In the genomic region with DNA sequence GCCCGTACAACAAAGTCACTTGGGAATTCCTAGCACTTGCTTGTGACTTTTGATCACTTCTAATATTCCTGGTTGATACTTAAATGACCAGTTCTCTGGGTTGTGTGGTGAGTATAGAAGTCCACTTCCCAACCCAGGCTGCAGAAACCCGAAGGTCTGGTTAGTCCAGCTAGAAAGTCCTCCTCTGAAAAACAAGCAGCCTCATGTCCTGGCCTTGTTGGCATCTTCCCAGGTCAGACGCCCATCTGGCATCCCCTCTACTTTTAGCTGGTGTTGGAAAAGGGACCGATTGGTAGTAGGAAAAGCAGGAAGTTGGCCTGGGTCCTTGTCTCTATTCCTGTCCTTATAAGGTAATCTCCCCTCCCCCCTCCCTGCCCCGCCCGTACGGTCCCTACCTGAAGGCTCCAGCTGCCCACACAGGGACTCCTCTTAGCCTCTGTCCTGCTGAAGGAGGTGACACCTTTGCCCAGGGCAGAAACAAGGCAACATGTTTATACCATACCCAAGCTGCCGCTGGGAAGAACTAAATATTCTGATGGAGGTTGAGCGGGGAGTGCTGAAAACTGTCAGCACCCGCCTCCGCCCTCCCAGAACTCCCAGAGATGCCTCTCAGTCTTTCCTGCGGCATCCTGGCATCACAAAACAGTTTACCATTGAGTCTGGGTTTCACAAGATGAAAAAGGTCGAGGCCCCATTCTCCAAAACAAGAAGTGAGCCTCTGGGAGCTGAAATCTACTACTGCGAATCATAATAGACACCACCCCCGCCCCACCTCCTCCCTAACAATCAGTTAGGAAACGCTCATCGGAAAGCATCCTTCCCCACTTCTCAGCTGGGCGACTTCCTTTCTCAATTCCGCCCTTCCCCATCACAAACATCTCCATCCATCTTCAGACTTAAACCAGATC, we compare ENCODE assay signal across 8 cellular contexts. TPM values are rescaled to one million over a fixed set of nuclear protein-coding genes. Genes with fewer than 3 reads are reported as not detected.
DNase-seq lines count a peak whose midpoint lies in the region; ATAC-seq, FAIRE-seq and TF ChIP-seq lines count a peak whose summit lies in the region.

No MANE protein-coding gene starts in this region.

- H3K4me1 ChIP-seq in CD4-positive, CD25-positive, alpha-beta regulatory T cell (ENCODE audit: control insufficient read depth, insufficient read depth, low read length, poor library complexity, severe bottlenecking) = peaks cover 81% of the 10 kb centered on the region
- H3K4me1 ChIP-seq in keratinocyte (ENCODE audit: control insufficient read depth, extremely low read depth, insufficient read depth, low read length) (peaks cover 35% of the 10 kb centered on the region), small intestine (ENCODE audit: control insufficient read depth in 2 of 2, insufficient read depth in 1 of 2, low read depth in 1 of 2, low read length in 1 of 2) (peaks cover 2% of the 10 kb centered on the region in 2 donors)

- H3K27ac Mint-ChIP-seq in CD4-positive, CD25-positive, alpha-beta regulatory T cell = peak overlapping the region; percentile 94 to 100 (median 95)
- peak overlapping the region; percentile 97 for H3K27ac Mint-ChIP-seq in HFFc6

- peaks cover 32% of the 10 kb centered on the region for H3K36me3 ChIP-seq in CD4-positive, CD25-positive, alpha-beta regulatory T cell (ENCODE audit: control insufficient read depth, insufficient read depth, low read length)
- H3K36me3 ChIP-seq in keratinocyte (ENCODE audit: control insufficient read depth in 2 of 2, extremely low read depth in 1 of 2, insufficient read depth in 2 of 2, low read length in 2 of 2) (peaks cover 17 to 19% of the 10 kb centered on the region in 2 experiments), small intestine (ENCODE audit: control insufficient read depth in 2 of 2, insufficient read depth in 2 of 2, low read length in 2 of 2) (peaks cover 6 to 15% of the 10 kb centered on the region in 2 donors)

- ATAC-seq in CD4-positive, CD25-positive, alpha-beta regulatory T cell (ENCODE audit: low read depth in 2 of 2) = no peak
- no peak for ATAC-seq in GM21367 (IDR thresholded peaks at IDR 0.05; ENCODE audit: unreplicated experiment)

- no peaks in the 10 kb centered on the region for H4K20me1 ChIP-seq in keratinocyte (ENCODE audit: control insufficient read depth, extremely low read depth, insufficient read depth, low read length)

- H3K4me2 ChIP-seq in keratinocyte (ENCODE audit: control insufficient read depth, extremely low read depth, insufficient read depth, low read depth, low read length) = peak overlapping the region; percentile 92

- peak overlapping the region; percentile 35 for H3K9ac ChIP-seq in keratinocyte (ENCODE audit: control insufficient read depth, extremely low read depth, insufficient read depth, low read length)

- H3K27me3 Mint-ChIP-seq in CD4-positive, CD25-positive, alpha-beta regulatory T cell = no peaks in the 10 kb centered on the region
- no peaks in the 10 kb centered on the region; the same call in 1 of the 2 replicates for H3K27me3 Mint-ChIP-seq in HFFc6 (ENCODE audit: insufficient read depth)

- WGBS in small intestine, 3 donors = 2 to 5% (median 4%) methylated on average over 19 of the region's 19 CpGs

- no peaks in the 10 kb centered on the region for H3K9me1 ChIP-seq in keratinocyte (ENCODE audit: control insufficient read depth, extremely low read depth, insufficient read depth, low read length)

- peak overlapping the region; percentile 76 for H3K27ac ChIP-seq in CD4-positive, CD25-positive, alpha-beta regulatory T cell (ENCODE audit: insufficient read depth, low read length, poor library complexity, severe bottlenecking)
- H3K27ac ChIP-seq in keratinocyte (ENCODE audit: control insufficient read depth, insufficient read depth, low read length) (peak overlapping the region; percentile 27), small intestine (ENCODE audit: low read depth in 1 of 2, low read length in 1 of 2) (peak overlapping the region; percentile 94 to 98)

- DNase-seq in CD4-positive, CD25-positive, alpha-beta regulatory T cell = peak in 1 of 3 donors; percentile 71
- peak; percentile 18 for DNase-seq in HFFc6
- peak; percentile 64 for DNase-seq in SHP77 treated with DMSO at 0.1 percent for 48 hours (lab: John Stamatoyannopoulos, UW)
- peak; percentile 39 for DNase-seq in central memory CD4-positive, alpha-beta T cell
- no peak for DNase-seq in keratinocyte (ENCODE audit: low read depth, low spot score)
- DNase-seq in small intestine = peak; percentile 86
- DNase-seq in NCI-H1436 treated with DMSO at 0.1 percent for 48 hours (lab: John Stamatoyannopoulos, UW) = no peak

- FAIRE-seq in keratinocyte (lab: Jason Lieb, UNC) (peak; percentile 77), small intestine (lab: Jason Lieb, UNC) (no peak)

- H3K36me3 Mint-ChIP-seq in CD4-positive, CD25-positive, alpha-beta regulatory T cell = peaks cover 35% of the 10 kb centered on the region
- H3K36me3 Mint-ChIP-seq in HFFc6 (ENCODE audit: low read depth) = no peaks in the 10 kb centered on the region

- dilution Hi-C loops in keratinocyte (cut with MboI; ENCODE audit: extremely low pct_ligation_motif_present, low sequenced_read_pairs) = no loop called here

- H3K27me3 ChIP-seq in CD4-positive, CD25-positive, alpha-beta regulatory T cell (ENCODE audit: control insufficient read depth, insufficient read depth, low read length) = no peaks in the 10 kb centered on the region
- H3K27me3 ChIP-seq in keratinocyte (ENCODE audit: control insufficient read depth, extremely low read depth, insufficient read depth, low read length) = no peaks in the 10 kb centered on the region
- H3K27me3 ChIP-seq in small intestine (ENCODE audit: control insufficient read depth in 2 of 2, insufficient read depth in 2 of 2, low read length in 2 of 2) = no peaks in the 10 kb centered on the region

- peak overlapping the region; percentile 96 for H3K4me3 ChIP-seq in CD4-positive, CD25-positive, alpha-beta regulatory T cell (ENCODE audit: low read depth, low read length)
- H3K4me3 ChIP-seq in keratinocyte (ENCODE audit: control insufficient read depth in 2 of 3, extremely low read depth in 1 of 3, insufficient read depth in 2 of 3, low read depth in 1 of 3, low read length in 3 of 3) (peak overlapping the region; percentile 54 to 74 (median 57)), small intestine (ENCODE audit: low read depth in 1 of 2, low read length in 2 of 2) (peak overlapping the region; percentile 78 to 89)

- peaks cover 0 to 3% (median 0%) of the 10 kb centered on the region in 7 donors for H3K9me3 Mint-ChIP-seq in CD4-positive, CD25-positive, alpha-beta regulatory T cell
- H3K9me3 Mint-ChIP-seq in HFFc6 = no peaks in the 10 kb centered on the region

- TF ChIP-seq CTCF in HFFc6 (IDR thresholded peaks at IDR 0.05) (no peak), keratinocyte (optimal IDR thresholded peaks at IDR 0.05 in 1 of 3, IDR thresholded peaks at IDR 0.05 in 1 of 3, conservative IDR thresholded peaks at IDR 0.05 in 1 of 3; ENCODE audit: extremely low read depth in 1 of 3, insufficient read depth in 2 of 3, low read length in 3 of 3) (no peak)

- H3K4me1 Mint-ChIP-seq in CD4-positive, CD25-positive, alpha-beta regulatory T cell = peaks cover 5 to 74% (median 50%) of the 10 kb centered on the region in 4 donors
- peaks cover 41% of the 10 kb centered on the region for H3K4me1 Mint-ChIP-seq in HFFc6 (ENCODE audit: low read depth)

- H3K4me3 Mint-ChIP-seq in CD4-positive, CD25-positive, alpha-beta regulatory T cell = peak overlapping the region; percentile 98 to 100 (median 99)
- peak overlapping the region; percentile 97 for H3K4me3 Mint-ChIP-seq in HFFc6

- peak overlapping the region; percentile 49 for H2AFZ ChIP-seq in keratinocyte (ENCODE audit: control insufficient read depth, low read length)

- no peaks in the 10 kb centered on the region for H3K9me3 ChIP-seq in CD4-positive, CD25-positive, alpha-beta regulatory T cell (ENCODE audit: control insufficient read depth in 2 of 2, low read length in 2 of 2)
- no peaks in the 10 kb centered on the region for H3K9me3 ChIP-seq in keratinocyte (ENCODE audit: control insufficient read depth, low read depth, low read length)
- no peaks in the 10 kb centered on the region for H3K9me3 ChIP-seq in small intestine (ENCODE audit: control insufficient read depth, low read depth)

- peaks cover 2% of the 10 kb centered on the region for H3K79me2 ChIP-seq in keratinocyte (ENCODE audit: control insufficient read depth, insufficient read depth, low read length)

RNA-seq across cellular contexts. Expression of gene SUN2, which starts 1.3 kb away (rescaled TPM):
- total RNA-seq in CD4-positive, CD25-positive, alpha-beta regulatory T cell = 454 TPM
- polyA plus RNA-seq in CD4-positive, CD25-positive, alpha-beta regulatory T cell = 100 to 1,000 TPM; 260 to 381 (median 298) TPM
- 100 to 1,000 TPM in 3 of 6 experiments, 10 to 100 TPM in 3; 90.4 to 104 (median 100.0) TPM for total RNA-seq in HFFc6 (2021; fragmentation: NEBNext Ultra II Directional; extraction: Animal tissue kit (Norgen Biotek cat#: 25700))
- polyA plus RNA-seq in keratinocyte (15.9 to 23.2 TPM (median 21.9 TPM) in 3 replicates), small intestine (10 to 100 TPM; 19.0 to 94.2 (median 32.7) TPM)
- 27.4 TPM for polyA plus RNA-seq in keratinocyte (2011; ENCODE audit: low read depth)
- 4.7 and 7.9 TPM in 2 replicates for polyA plus RNA-seq in keratinocyte (2011; cell fraction: cytosol; rRNA removed)
- polyA plus RNA-seq in keratinocyte (2011; cell fraction: nucleus; rRNA removed) = 40.0 and 46.0 TPM in 2 replicates
- polyA plus RNA-seq in keratinocyte (2012; ENCODE audit: low replicate concordance) = 22.5 and 30.2 TPM in 2 replicates
- polyA minus RNA-seq in keratinocyte = 34.9 to 94.3 TPM (median 45.6 TPM) in 3 replicates
- 35.5 TPM for polyA minus RNA-seq in keratinocyte (2011; cell fraction: cytosol; rRNA and poly(A)+ RNA removed)
- 72.8 and 78.4 TPM in 2 replicates for polyA minus RNA-seq in keratinocyte (2011; cell fraction: nucleus; rRNA and poly(A)+ RNA removed)

RNA-seq across cellular contexts. Expression of gene DNAL4, which starts 39.4 kb away (rescaled TPM):
- 6.3 TPM for total RNA-seq in CD4-positive, CD25-positive, alpha-beta regulatory T cell
- polyA plus RNA-seq in CD4-positive, CD25-positive, alpha-beta regulatory T cell = 10 to 100 TPM in 2 of 4 donors, 1 to 10 TPM in 2; 9.3 to 10.9 (median 10.0) TPM
- 10 to 100 TPM in 2 of 6 experiments, 1 to 10 TPM in 4; 8.6 to 11.5 (median 9.8) TPM for total RNA-seq in HFFc6 (2021; fragmentation: NEBNext Ultra II Directional; extraction: Animal tissue kit (Norgen Biotek cat#: 25700))
- 11.4 to 17.4 TPM (median 14.9 TPM) in 3 replicates for polyA plus RNA-seq in keratinocyte
- 14.3 TPM for polyA plus RNA-seq in keratinocyte (2011; ENCODE audit: low read depth)
- 14.3 and 21.3 TPM in 2 replicates for polyA plus RNA-seq in keratinocyte (2011; cell fraction: cytosol; rRNA removed)
- 9.4 and 11.6 TPM in 2 replicates for polyA plus RNA-seq in keratinocyte (2011; cell fraction: nucleus; rRNA removed)
- 10.7 and 18.9 TPM in 2 replicates for polyA plus RNA-seq in keratinocyte (2012; ENCODE audit: low replicate concordance)
- polyA minus RNA-seq in keratinocyte = 8.9 to 16.1 TPM (median 13.1 TPM) in 3 replicates
- polyA minus RNA-seq in keratinocyte (2011; cell fraction: cytosol; rRNA and poly(A)+ RNA removed) = 13.8 TPM
- polyA minus RNA-seq in keratinocyte (2011; cell fraction: nucleus; rRNA and poly(A)+ RNA removed) = 3.3 and 3.6 TPM in 2 replicates
- polyA plus RNA-seq in small intestine = 10 to 100 TPM in 1 of 3 donors, 1 to 10 TPM in 2; 9.2 to 17.4 (median 9.2) TPM

RNA-seq across cellular contexts. Expression of gene GTPBP1, which starts 48.8 kb away (rescaled TPM):
- 285 TPM for total RNA-seq in CD4-positive, CD25-positive, alpha-beta regulatory T cell
- 10 to 100 TPM; 25.4 to 29.7 (median 25.7) TPM for polyA plus RNA-seq in CD4-positive, CD25-positive, alpha-beta regulatory T cell
- 10 to 100 TPM; 32.1 to 40.8 (median 38.4) TPM for total RNA-seq in HFFc6 (2021; fragmentation: NEBNext Ultra II Directional; extraction: Animal tissue kit (Norgen Biotek cat#: 25700))
- polyA plus RNA-seq in keratinocyte (9.7 to 19.8 TPM (median 16.3 TPM) in 3 replicates), small intestine (10 to 100 TPM; 13.0 to 25.8 (median 22.2) TPM)
- 28.5 TPM for polyA plus RNA-seq in keratinocyte (2011; ENCODE audit: low read depth)
- 7.8 and 12.9 TPM in 2 replicates for polyA plus RNA-seq in keratinocyte (2011; cell fraction: cytosol; rRNA removed)
- polyA plus RNA-seq in keratinocyte (2011; cell fraction: nucleus; rRNA removed) = 28.5 and 32.0 TPM in 2 replicates
- polyA plus RNA-seq in keratinocyte (2012; ENCODE audit: low replicate concordance) = 15.9 and 21.3 TPM in 2 replicates
- 26.2 to 57.6 TPM (median 36.7 TPM) in 3 replicates for polyA minus RNA-seq in keratinocyte
- 16.3 TPM for polyA minus RNA-seq in keratinocyte (2011; cell fraction: cytosol; rRNA and poly(A)+ RNA removed)
- 19.1 and 20.2 TPM in 2 replicates for polyA minus RNA-seq in keratinocyte (2011; cell fraction: nucleus; rRNA and poly(A)+ RNA removed)

RNA-seq across cellular contexts. Expression of gene JOSD1, which starts 53.8 kb away (rescaled TPM):
- 205 TPM for total RNA-seq in CD4-positive, CD25-positive, alpha-beta regulatory T cell
- 10 to 100 TPM in 2 of 4 donors, 1 to 10 TPM in 2; 8.7 to 12.5 (median 10.2) TPM for polyA plus RNA-seq in CD4-positive, CD25-positive, alpha-beta regulatory T cell
- 10 to 100 TPM; 37.8 to 44.6 (median 41.0) TPM for total RNA-seq in HFFc6 (2021; fragmentation: NEBNext Ultra II Directional; extraction: Animal tissue kit (Norgen Biotek cat#: 25700))
- polyA plus RNA-seq in keratinocyte = 23.8 to 40.7 TPM (median 32.6 TPM) in 3 replicates
- polyA plus RNA-seq in keratinocyte (2011; ENCODE audit: low read depth) = 6.0 TPM
- 29.7 and 32.1 TPM in 2 replicates for polyA plus RNA-seq in keratinocyte (2011; cell fraction: cytosol; rRNA removed)
- polyA plus RNA-seq in keratinocyte (2011; cell fraction: nucleus; rRNA removed) = 39.0 and 39.2 TPM in 2 replicates
- 20.6 and 34.6 TPM in 2 replicates for polyA plus RNA-seq in keratinocyte (2012; ENCODE audit: low replicate concordance)
- polyA minus RNA-seq in keratinocyte = 23.5 to 56.9 TPM (median 33.5 TPM) in 3 replicates
- polyA minus RNA-seq in keratinocyte (2011; cell fraction: cytosol; rRNA and poly(A)+ RNA removed) = 38.6 TPM
- polyA minus RNA-seq in keratinocyte (2011; cell fraction: nucleus; rRNA and poly(A)+ RNA removed) = 19.1 and 31.5 TPM in 2 replicates
- polyA plus RNA-seq in small intestine = 10 to 100 TPM; 34.6 to 73.5 (median 39.4) TPM

Comparison
In these comparisons a context has a peak if more than half of its experiments do, and no peak if none do; other contexts are left out.
1. DNase-seq: peak in HFFc6 (single experiment), SHP77 treated with DMSO at 0.1 percent for 48 hours (single experiment), central memory CD4-positive, alpha-beta T cell (single experiment) and small intestine (single experiment); none in keratinocyte (single experiment) and NCI-H1436 treated with DMSO at 0.1 percent for 48 hours (single experiment).
2. H3K27ac ChIP-seq: peak in every context shown above with its lines; median percentile 96 in small intestine; 76 in CD4-positive, CD25-positive, alpha-beta regulatory T cell; 27 in keratinocyte.
3. Peak in every context shown above with its lines, with median percentiles within 50 percentile points of each other: H3K4me3 ChIP-seq.